ENCODE assay signal across 8 cellular contexts in the genomic region with DNA sequence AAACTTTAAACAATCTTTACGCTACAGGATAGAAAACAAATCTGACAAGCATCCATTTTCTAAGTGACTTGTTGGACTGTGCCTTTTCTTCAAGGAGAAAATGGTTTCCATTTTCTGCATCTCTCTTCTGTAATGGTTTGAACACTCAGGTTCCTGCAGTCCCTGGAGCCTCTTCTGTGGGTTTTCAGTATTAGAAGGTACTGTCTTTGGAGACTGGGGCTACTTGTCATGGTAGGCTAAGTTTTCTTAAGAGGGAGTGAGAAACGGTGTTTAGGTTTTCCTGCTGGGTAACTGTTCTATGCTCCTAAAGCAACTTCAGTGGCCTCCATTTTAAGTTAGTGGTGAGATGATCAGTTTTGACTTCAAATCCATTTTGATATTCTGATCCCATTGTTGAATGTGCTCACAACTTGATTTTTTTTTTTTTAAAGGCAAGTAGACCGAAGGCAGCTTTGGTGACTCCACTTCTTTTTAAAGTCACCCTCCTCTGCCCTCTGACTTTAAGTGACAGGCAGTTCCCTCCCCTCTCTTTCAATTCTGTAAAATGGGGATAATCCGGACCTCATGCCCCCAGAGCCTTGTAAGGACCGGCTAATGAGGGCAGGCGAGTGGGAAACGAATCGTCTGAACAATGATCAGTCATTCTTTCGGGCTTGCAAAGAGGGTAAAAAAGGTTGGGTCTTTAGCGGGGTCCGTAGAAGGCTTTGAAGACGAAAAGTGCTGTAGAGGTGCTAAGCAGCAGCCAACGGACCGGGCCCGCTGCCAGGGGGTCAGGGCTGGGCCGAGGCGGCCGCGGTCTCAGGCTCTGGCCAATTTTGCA. TPM values are rescaled to one million over a fixed set of nuclear protein-coding genes. Genes with fewer than 3 reads are reported as not detected.
DNase-seq lines count a peak whose midpoint lies in the region; ATAC-seq and TF ChIP-seq lines count a peak whose summit lies in the region.

No MANE protein-coding gene starts in this region.

- peak in 2 of 5 donors; percentile 18 to 32 for DNase-seq in CD4-positive, alpha-beta memory T cell
- no peak for DNase-seq in mammary epithelial cell
- no peak for DNase-seq in NCI-H1105 (lab: John Stamatoyannopoulos, UW)
- no peak for DNase-seq in inferior parietal cortex (ENCODE audit: extremely low spot score)

- peaks cover 52% of the 10 kb centered on the region for H3K79me2 ChIP-seq in Loucy (ENCODE audit: insufficient read depth, low read length)
- peaks cover 39% of the 10 kb centered on the region for H3K79me2 ChIP-seq in mammary epithelial cell (ENCODE audit: insufficient read depth, low read length)

- peak overlapping the region; percentile 88 to 98 (median 94) for H3K4me3 Mint-ChIP-seq in CD4-positive, alpha-beta memory T cell

- BruUV-seq in mammary epithelial cell (replicated peaks; lab: Mats Ljungman, UMichigan), result TSS peak; percentile 27

- no peaks in the 10 kb centered on the region for H3K9me2 ChIP-seq in Loucy (replicated peaks; ENCODE audit: low read depth, low read length)

- CTCF ChIA-PET in CD4-positive, alpha-beta memory T cell (lab: Charles Lee; ENCODE audit: partially characterized antibody), result interaction anchor here (0.9 to 4.7 kb wide), 5 partner anchors 13 to 96 kb away, joined by 3 to 88 read pairs (median 12); a partner anchor contains a TSS
- CTCF ChIA-PET in mammary epithelial cell (lab: Charles Lee; ENCODE audit: low non-redundant PET), result interaction anchor here (0.6 kb wide), 1 partner anchor 93 kb away, joined by 5 read pairs; no protein-coding TSS in a partner anchor

- in situ Hi-C loops in mammary epithelial cell (cut with MboI; ENCODE audit: low sequenced_read_pairs in 2 of 2), result no loop called here

- H2AFZ ChIP-seq in Loucy (ENCODE audit: low read length), result peak overlapping the region; percentile 47
- H2AFZ ChIP-seq in mammary epithelial cell (ENCODE audit: low read depth, low read length), result peak overlapping the region; percentile 93

- 22% methylated on average over 9 of the region's 19 CpGs for WGBS in mammary epithelial cell (ENCODE audit: low coverage, missing lambda C conversion rate)

- H3K9me3 Mint-ChIP-seq in CD4-positive, alpha-beta memory T cell, result peaks cover 0 to 2% (median 0%) of the 10 kb centered on the region in 8 donors

- H3K4me1 ChIP-seq in CD4-positive, alpha-beta memory T cell (ENCODE audit: insufficient read depth, low read length), result peaks cover 44% of the 10 kb centered on the region
- H3K4me1 ChIP-seq in Loucy (ENCODE audit: insufficient read depth, low read length, poor library complexity, severe bottlenecking) (peaks cover 57% of the 10 kb centered on the region), mammary epithelial cell (ENCODE audit: insufficient read depth, low read length) (peaks cover 42% of the 10 kb centered on the region), muscle layer of colon (ENCODE audit: insufficient read depth, low read length) (peaks cover 47% of the 10 kb centered on the region)

- peak overlapping the region; percentile 96 for H3K9ac ChIP-seq in Loucy (ENCODE audit: low read depth, low read length, poor library complexity, severe bottlenecking)
- H3K9ac ChIP-seq in mammary epithelial cell (ENCODE audit: insufficient read depth, low read length), result peak overlapping the region; percentile 59
- peak overlapping the region; percentile 63 for H3K9ac ChIP-seq in muscle layer of colon (ENCODE audit: low read length)

- intact Hi-C loops in CD4-positive, alpha-beta memory T cell (cut with micrococcal nuclease), result loop anchor here (1.0 to 10.0 kb wide), 3 partner anchors 49 to 190 kb away; no protein-coding TSS in a partner anchor
- intact Hi-C loops in mammary epithelial cell (cut with micrococcal nuclease), result loop anchor here (1.0 to 5.0 kb wide), 2 partner anchors 94 to 167 kb away; a partner anchor contains a TSS

- H3K36me3 Mint-ChIP-seq in CD4-positive, alpha-beta memory T cell, result peaks cover 0 to 7% of the 10 kb centered on the region in 2 donors

- H3K27ac ChIP-seq in CD4-positive, alpha-beta memory T cell (ENCODE audit: low read depth, low read length), result peak overlapping the region; percentile 76
- peak overlapping the region; percentile 9 for H3K27ac ChIP-seq in mammary epithelial cell (ENCODE audit: insufficient read depth, low read depth, low read length)
- H3K27ac ChIP-seq in muscle layer of colon (ENCODE audit: low read depth, low read length), result peak overlapping the region; percentile 87

- ATAC-seq in HG03469 (IDR thresholded peaks at IDR 0.05; ENCODE audit: unreplicated experiment) (no peak), GM21619 (IDR thresholded peaks at IDR 0.05; ENCODE audit: unreplicated experiment) (no peak)

- H3K27me3 ChIP-seq in CD4-positive, alpha-beta memory T cell (ENCODE audit: insufficient read depth, low read length), result no peaks in the 10 kb centered on the region
- H3K27me3 ChIP-seq in Loucy (ENCODE audit: insufficient read depth, low read length, poor library complexity, severe bottlenecking) (peaks cover 9% of the 10 kb centered on the region), mammary epithelial cell (ENCODE audit: insufficient read depth, low read length) (no peaks in the 10 kb centered on the region), muscle layer of colon (ENCODE audit: control insufficient read depth in 1 of 2, insufficient read depth in 2 of 2, low read length in 2 of 2) (no peaks in the 10 kb centered on the region)

- H3K4me3 ChIP-seq in CD4-positive, alpha-beta memory T cell (ENCODE audit: low read length in 2 of 2), result peak overlapping the region; percentile 87 to 96
- H3K4me3 ChIP-seq in Loucy (ENCODE audit: low read length, poor library complexity, severe bottlenecking) (peak overlapping the region; percentile 80), mammary epithelial cell (replicated peaks in 1 of 3; ENCODE audit: insufficient read depth in 1 of 3, low read depth in 2 of 3, low read length in 3 of 3) (peak overlapping the region; percentile 42 to 74 (median 69)), muscle layer of colon (ENCODE audit: low read depth in 1 of 2, low read length in 2 of 2) (peak overlapping the region; percentile 22 to 82)

- H3K4me2 ChIP-seq in Loucy (ENCODE audit: low read depth, low read length, poor library complexity, severe bottlenecking) (peak overlapping the region; percentile 92), mammary epithelial cell (ENCODE audit: insufficient read depth, low read depth, low read length) (peak overlapping the region; percentile 98)

- POLR2A ChIA-PET in CD4-positive, alpha-beta memory T cell (lab: Charles Lee; ENCODE audit: partially characterized antibody), result interaction anchor here (0.6 to 16.5 kb wide), 12 partner anchors 9 to 195 kb away, joined by 3 to 595 read pairs (median 34); a partner anchor contains a TSS

- dilution Hi-C loops in mammary epithelial cell (cut with HindIII; ENCODE audit: low sequenced_read_pairs), result no loop called here

- H3F3A ChIP-seq in Loucy (ENCODE audit: low read depth), result peaks cover 9% of the 10 kb centered on the region; the same call in 1 of the 2 replicates

- peaks cover 19 to 36% (median 29%) of the 10 kb centered on the region in 4 donors for H3K4me1 Mint-ChIP-seq in CD4-positive, alpha-beta memory T cell

- no peaks in the 10 kb centered on the region for H3K9me3 ChIP-seq in CD4-positive, alpha-beta memory T cell (ENCODE audit: control insufficient read depth in 1 of 2, low read length in 2 of 2)
- H3K9me3 ChIP-seq in Loucy (ENCODE audit: insufficient read depth, low read depth, low read length), result no peaks in the 10 kb centered on the region
- no peaks in the 10 kb centered on the region for H3K9me3 ChIP-seq in mammary epithelial cell (replicated peaks; ENCODE audit: insufficient read depth, low read length)
- no peaks in the 10 kb centered on the region for H3K9me3 ChIP-seq in muscle layer of colon (ENCODE audit: low read length)

- no peaks in the 10 kb centered on the region for H3K27me3 Mint-ChIP-seq in CD4-positive, alpha-beta memory T cell

- peak overlapping the region; percentile 94 to 98 (median 96) for H3K27ac Mint-ChIP-seq in CD4-positive, alpha-beta memory T cell

- TF ChIP-seq CTCF in Loucy (conservative IDR thresholded peaks at IDR 0.05; ENCODE audit: low read length) (no peak), mammary epithelial cell (conservative IDR thresholded peaks at IDR 0.05 in 1 of 2, IDR thresholded peaks at IDR 0.05 in 1 of 2; ENCODE audit: extremely low read depth in 1 of 2, insufficient read depth in 1 of 2, low read depth in 1 of 2, low read length in 2 of 2) (no peak)

- H3K36me3 ChIP-seq in CD4-positive, alpha-beta memory T cell (ENCODE audit: insufficient read depth, low read length), result no peaks in the 10 kb centered on the region
- H3K36me3 ChIP-seq in Loucy (ENCODE audit: insufficient read depth, low read length), result no peaks in the 10 kb centered on the region
- H3K36me3 ChIP-seq in mammary epithelial cell (ENCODE audit: insufficient read depth, low read length), result no peaks in the 10 kb centered on the region
- no peaks in the 10 kb centered on the region for H3K36me3 ChIP-seq in muscle layer of colon (ENCODE audit: insufficient read depth, low read length)

- H4K20me1 ChIP-seq in Loucy (ENCODE audit: insufficient read depth, low read length, poor library complexity, severe bottlenecking) (peaks cover 20% of the 10 kb centered on the region), mammary epithelial cell (ENCODE audit: insufficient read depth, low read length) (peaks cover 9% of the 10 kb centered on the region)

RNA-seq across cellular contexts. Expression of a gene that starts 1.0 kb away (rescaled TPM):
- total RNA-seq in CD4-positive, alpha-beta memory T cell, result 100 to 1,000 TPM; 112 to 127 TPM
- polyA plus RNA-seq in CD4-positive, alpha-beta memory T cell, result 10 to 100 TPM in 1 of 2 donors, 1 to 10 TPM in 1; 4.2 to 30.4 TPM
- 10 to 100 TPM; 29.7 to 50.4 TPM for total RNA-seq in mammary epithelial cell
- 16.1 TPM for polyA plus RNA-seq in mammary epithelial cell
- 76.0 TPM for polyA minus RNA-seq in mammary epithelial cell

Comparison
In these comparisons a context has a peak if more than half of its experiments do, and no peak if none do; other contexts are left out.
1. H3K27ac ChIP-seq: peak in every context shown above with its lines; median percentile 87 in muscle layer of colon; 76 in CD4-positive, alpha-beta memory T cell; 9 in mammary epithelial cell.